In the genomic region with DNA sequence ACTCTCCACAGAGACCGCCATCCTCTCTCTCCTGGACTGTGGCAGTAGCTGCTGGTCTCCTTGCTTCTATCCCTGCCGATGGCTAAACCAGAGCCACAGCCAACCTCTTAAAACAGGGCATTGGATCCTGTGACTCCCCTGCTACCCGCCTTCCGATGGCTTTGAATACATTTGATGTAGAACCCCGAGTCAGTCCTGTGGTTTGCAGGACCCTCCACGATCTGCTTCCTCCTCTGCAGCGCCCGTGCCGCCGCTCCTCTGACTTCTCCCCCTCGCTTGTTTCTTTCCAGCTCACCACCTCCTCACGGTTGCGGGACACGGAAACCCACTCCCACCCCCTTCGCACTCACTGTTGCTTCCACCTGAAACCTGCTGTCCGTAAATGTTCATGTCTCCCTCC, we compare ENCODE assay signal across 1 cellular context.
TF ChIP-seq lines count a peak whose summit lies in the region.

No MANE protein-coding gene starts in this region.

TF ChIP-seq in H1, 55 proteins besides CTCF, POLR2A, EP300 and RAD21:
- TF ChIP-seq KDM5A (IDR thresholded peaks at IDR 0.05; ENCODE audit: low read length) (no peak), SAP30 (IDR thresholded peaks at IDR 0.05; ENCODE audit: insufficient read depth, insufficient replicate concordance, low read length) (no peak), SP2 (IDR thresholded peaks at IDR 0.05; ENCODE audit: low read length) (no peak), SIRT6 (IDR thresholded peaks at IDR 0.05; ENCODE audit: low read length) (no peak), JUN (IDR thresholded peaks at IDR 0.05; ENCODE audit: low read depth, low read length) (no peak), SIN3A (conservative IDR thresholded peaks at IDR 0.05 in 1 of 2, IDR thresholded peaks at IDR 0.05 in 1 of 2; ENCODE audit: low read depth in 1 of 2, low read length in 2 of 2) (no peak), BRCA1 (IDR thresholded peaks at IDR 0.05; ENCODE audit: low read depth, low read length) (no peak), JUND (IDR thresholded peaks at IDR 0.05; ENCODE audit: low read length) (no peak), GABPA (IDR thresholded peaks at IDR 0.05; ENCODE audit: borderline replicate concordance, insufficient read depth, low read length) (no peak), MAX (IDR thresholded peaks at IDR 0.05) (no peak), CTBP2 (IDR thresholded peaks at IDR 0.05; ENCODE audit: borderline replicate concordance, insufficient read depth, insufficient read length, low read length) (no peak), RXRA (IDR thresholded peaks at IDR 0.05; ENCODE audit: insufficient read depth, low read depth, low read length) (no peak), HDAC6 (IDR thresholded peaks at IDR 0.05; ENCODE audit: low read depth, low read length) (no peak), CBX5 (IDR thresholded peaks at IDR 0.05; ENCODE audit: low read depth, low read length) (no peak), PHF8 (conservative IDR thresholded peaks at IDR 0.05; ENCODE audit: low read depth, low read length) (no peak), ZNF274 (IDR thresholded peaks at IDR 0.05; ENCODE audit: borderline replicate concordance, extremely low read depth, low read length) (no peak), TAF7 (optimal IDR thresholded peaks at IDR 0.05; ENCODE audit: borderline replicate concordance, low read depth, low read length) (no peak), RNF2 (IDR thresholded peaks at IDR 0.05; ENCODE audit: borderline replicate concordance, low read depth, low read length, missing control alignments, poor library complexity, severe bottlenecking) (no peak)
- TF ChIP-seq, protein P1, sequence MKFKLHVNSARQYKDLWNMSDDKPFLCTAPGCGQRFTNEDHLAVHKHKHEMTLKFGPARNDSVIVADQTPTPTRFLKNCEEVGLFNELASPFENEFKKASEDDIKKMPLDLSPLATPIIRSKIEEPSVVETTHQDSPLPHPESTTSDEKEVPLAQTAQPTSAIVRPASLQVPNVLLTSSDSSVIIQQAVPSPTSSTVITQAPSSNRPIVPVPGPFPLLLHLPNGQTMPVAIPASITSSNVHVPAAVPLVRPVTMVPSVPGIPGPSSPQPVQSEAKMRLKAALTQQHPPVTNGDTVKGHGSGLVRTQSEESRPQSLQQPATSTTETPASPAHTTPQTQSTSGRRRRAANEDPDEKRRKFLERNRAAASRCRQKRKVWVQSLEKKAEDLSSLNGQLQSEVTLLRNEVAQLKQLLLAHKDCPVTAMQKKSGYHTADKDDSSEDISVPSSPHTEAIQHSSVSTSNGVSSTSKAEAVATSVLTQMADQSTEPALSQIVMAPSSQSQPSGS (IDR thresholded peaks at IDR 0.05; ENCODE audit: low read length): no peak
